In the genomic region with DNA sequence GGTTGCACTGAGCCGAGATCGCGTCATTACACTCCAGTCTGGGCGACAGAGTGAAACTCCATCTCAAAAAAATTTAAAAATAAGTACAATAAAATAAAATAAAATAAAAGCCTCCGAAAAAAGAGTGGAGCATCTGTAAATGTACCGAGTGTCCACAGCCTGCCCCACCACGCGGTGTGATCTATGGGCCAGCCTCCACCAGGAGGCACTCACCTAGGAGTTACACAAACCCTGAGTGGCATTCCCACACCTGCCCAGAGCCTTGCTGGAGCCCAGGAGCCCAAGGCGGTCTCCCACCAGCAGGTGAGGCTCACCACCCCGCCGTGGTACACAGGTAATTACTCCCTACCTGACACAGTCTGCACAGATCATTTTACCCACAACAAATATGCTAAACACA, we compare ENCODE assay signal across 22 cellular contexts.
DNase-seq lines count a peak whose midpoint lies in the region; ATAC-seq and TF ChIP-seq lines count a peak whose summit lies in the region.
"Had no signal": no experiment of that assay in that cellular context is flagged by ENCODE, and none has a peak within 500 bp of the region (broad histone marks: within the 10 kb centered on the region; RNA-seq: fewer than 3 reads in every experiment).

No MANE protein-coding gene starts in this region.

- H3K9me3 ChIP-seq in trophoblast cell (ENCODE audit: insufficient read depth, low read depth, low read length) (no peaks in the 10 kb centered on the region), gastrocnemius medialis (no peaks in the 10 kb centered on the region), breast epithelium (no peaks in the 10 kb centered on the region)
- H3K9me3 ChIP-seq: SJSA1 had no signal

- CTCF ChIA-PET in WTC11 (lab: Charles Lee) = no interaction called here

- no peak overlapping the region for H3K4ac ChIP-seq in trophoblast cell (ENCODE audit: low read depth, low read length)

- H3K4me1 ChIP-seq in trophoblast cell (ENCODE audit: control insufficient read depth in 1 of 2, insufficient read depth in 2 of 2, low read length in 2 of 2) = peaks cover 0 to 2% of the 10 kb centered on the region in 2 experiments
- peaks cover 4 to 5% of the 10 kb centered on the region in 2 donors for H3K4me1 ChIP-seq in gastrocnemius medialis
- no peaks in the 10 kb centered on the region for H3K4me1 ChIP-seq in breast epithelium
- H3K4me1 ChIP-seq: SJSA1 had no signal

- POLR2A ChIA-PET in WTC11 (lab: Charles Lee) = no interaction called here

- no peak overlapping the region for H3K4me3 ChIP-seq in trophoblast cell (ENCODE audit: low read depth, low read length)
- H3K4me3 ChIP-seq in gastrocnemius medialis = no peak overlapping the region
- H3K4me3 ChIP-seq in breast epithelium = no peak overlapping the region
- H3K4me3 ChIP-seq: SJSA1 had no signal

- H3K27me3 Mint-ChIP-seq in WTC11 (ENCODE audit: low read depth) = no peaks in the 10 kb centered on the region

- H3K27me3 ChIP-seq in trophoblast cell (ENCODE audit: insufficient read depth, low read length) (no peaks in the 10 kb centered on the region), gastrocnemius medialis (no peaks in the 10 kb centered on the region), breast epithelium (no peaks in the 10 kb centered on the region)
- H3K27me3 ChIP-seq: SJSA1 had no signal

- no peak for ATAC-seq in WTC11
- ATAC-seq in gastrocnemius medialis = no peak
- ATAC-seq: Panc1 had no signal

- H4K8ac ChIP-seq in trophoblast cell (ENCODE audit: low read depth, low read length) = no peak overlapping the region

- H2BK120ac ChIP-seq in trophoblast cell (ENCODE audit: insufficient read depth, low read length, poor library complexity) = no peak overlapping the region

- H4K91ac ChIP-seq in trophoblast cell (ENCODE audit: low read depth, low read length) = no peak overlapping the region

- TF ChIP-seq CTCF in WTC11 (IDR thresholded peaks at IDR 0.05) (no peak), gastrocnemius medialis (IDR thresholded peaks at IDR 0.05 in 4 of 5, conservative IDR thresholded peaks at IDR 0.05 in 1 of 5) (no peak), breast epithelium (IDR thresholded peaks at IDR 0.05) (no peak)

- in situ Hi-C loops in gastrocnemius medialis (cut with MboI; ENCODE audit: low sequenced_read_pairs in 4 of 4) = no loop called here

- H3K14ac ChIP-seq in trophoblast cell (ENCODE audit: low read length) = no peak overlapping the region

- no peak overlapping the region for H2BK12ac ChIP-seq in trophoblast cell (ENCODE audit: low read length)

- peaks cover 4% of the 10 kb centered on the region; the same call in 1 of the 2 replicates for H3K4me1 Mint-ChIP-seq in WTC11
- H3K4me1 Mint-ChIP-seq: CD8-positive, alpha-beta memory T cell had no signal

- no peak overlapping the region for H4K12ac ChIP-seq in trophoblast cell (ENCODE audit: low read depth, low read length)

- H3K9ac ChIP-seq in trophoblast cell (ENCODE audit: low read length) = no peak overlapping the region

- H2AFZ ChIP-seq in trophoblast cell (ENCODE audit: insufficient read depth, low read length, poor library complexity) = no peak overlapping the region

- H3K36me3 ChIP-seq in trophoblast cell (ENCODE audit: control insufficient read depth in 1 of 2, insufficient read depth in 2 of 2, low read length in 2 of 2) (peaks cover 0 to 2% of the 10 kb centered on the region in 2 experiments), gastrocnemius medialis (no peaks in the 10 kb centered on the region), breast epithelium (no peaks in the 10 kb centered on the region)
- H3K36me3 ChIP-seq: SJSA1 had no signal

- H3K79me1 ChIP-seq in trophoblast cell (ENCODE audit: low read length) = no peaks in the 10 kb centered on the region

- H3K27ac ChIP-seq in trophoblast cell (ENCODE audit: low read depth, low read length) (no peak overlapping the region), gastrocnemius medialis (no peak overlapping the region), breast epithelium (no peak overlapping the region)
- H3K27ac ChIP-seq: C4-2B, SJSA1 had no signal

- DNase-seq in NCI-H748 (lab: John Stamatoyannopoulos, UW; ENCODE audit: unreplicated experiment) (peak; percentile 60), NCI-H748 treated with DMSO at 0.1 percent for 48 hours (lab: John Stamatoyannopoulos, UW) (no peak), NCI-H2171 treated with DMSO at 0.1 percent for 48 hours (lab: John Stamatoyannopoulos, UW) (peak; percentile 82), WTC11 (ENCODE audit: low spot score) (no peak), trophoblast cell (peak; percentile 49 to 57), gastrocnemius medialis (no peak), breast epithelium (ENCODE audit: low spot score in 2 of 2) (no peak), NCI-H1436 (lab: John Stamatoyannopoulos, UW) (no peak)
- DNase-seq: CD8-positive, alpha-beta memory T cell; DMS53; GDM1; GOT3; KBM-7; NCI-H1092; NCI-H1694 treated with DMSO at 0.1 percent for 48 hours; NCI-H2081 treated with DMSO at 0.1 percent for 48 hours; NCI-H345; NCI-H524 treated with DMSO at 0.1 percent for 48 hours; T-helper 1 cell had no signal

- no peaks in the 10 kb centered on the region for H3K79me2 ChIP-seq in trophoblast cell (ENCODE audit: control insufficient read depth, insufficient read depth, low read length, poor library complexity)

- H3K23ac ChIP-seq in trophoblast cell (ENCODE audit: low read length) = no peak overlapping the region

- H2BK5ac ChIP-seq in trophoblast cell (ENCODE audit: low read depth, low read length, poor library complexity) = no peak overlapping the region

- peak overlapping the region; percentile 64; the same call in 1 of the 2 replicates for H3K27ac Mint-ChIP-seq in WTC11
- H3K27ac Mint-ChIP-seq: CD8-positive, alpha-beta memory T cell had no signal

- no peak overlapping the region for H2AK5ac ChIP-seq in trophoblast cell (ENCODE audit: low read length)

- intact Hi-C loops in gastrocnemius medialis (cut with DNase I; ENCODE audit: low total_unique reads) (no loop called here), breast epithelium (cut with DNase I; ENCODE audit: low total_unique reads) (no loop called here)

- H3K9me3 Mint-ChIP-seq in WTC11 = no peaks in the 10 kb centered on the region
- H3K9me3 Mint-ChIP-seq: CD8-positive, alpha-beta memory T cell had no signal

- H3K4me2 ChIP-seq in trophoblast cell (ENCODE audit: low read length) = no peak overlapping the region

- no peaks in the 10 kb centered on the region for H3K36me3 Mint-ChIP-seq in WTC11
- H3K36me3 Mint-ChIP-seq: CD8-positive, alpha-beta memory T cell had no signal

- TF ChIP-seq POLR2A in gastrocnemius medialis (IDR thresholded peaks at IDR 0.05) (no peak), breast epithelium (IDR thresholded peaks at IDR 0.05) (no peak)

- no peak overlapping the region for H3K18ac ChIP-seq in trophoblast cell (ENCODE audit: low read length)

- WGBS in trophoblast cell (ENCODE audit: extremely low coverage, insufficient coverage, insufficient read length) = no CpG with 5 or more reads among the region's 11 CpGs

- no peak overlapping the region for H3K4me3 Mint-ChIP-seq in WTC11
- H3K4me3 Mint-ChIP-seq: CD8-positive, alpha-beta memory T cell had no signal

TF ChIP-seq in WTC11, 78 proteins besides CTCF, POLR2A, EP300 and RAD21:
- TF ChIP-seq SOX15 (CRISPR knock-in tag; IDR thresholded peaks at IDR 0.05) (no peak), GTF2I (CRISPR knock-in tag; conservative IDR thresholded peaks at IDR 0.05) (no peak), NR2C2 (CRISPR knock-in tag; IDR thresholded peaks at IDR 0.05) (no peak), GRHL2 (CRISPR knock-in tag; IDR thresholded peaks at IDR 0.05; ENCODE audit: insufficient replicate concordance, severe bottlenecking) (no peak)
- TF ChIP-seq, protein P1, sequence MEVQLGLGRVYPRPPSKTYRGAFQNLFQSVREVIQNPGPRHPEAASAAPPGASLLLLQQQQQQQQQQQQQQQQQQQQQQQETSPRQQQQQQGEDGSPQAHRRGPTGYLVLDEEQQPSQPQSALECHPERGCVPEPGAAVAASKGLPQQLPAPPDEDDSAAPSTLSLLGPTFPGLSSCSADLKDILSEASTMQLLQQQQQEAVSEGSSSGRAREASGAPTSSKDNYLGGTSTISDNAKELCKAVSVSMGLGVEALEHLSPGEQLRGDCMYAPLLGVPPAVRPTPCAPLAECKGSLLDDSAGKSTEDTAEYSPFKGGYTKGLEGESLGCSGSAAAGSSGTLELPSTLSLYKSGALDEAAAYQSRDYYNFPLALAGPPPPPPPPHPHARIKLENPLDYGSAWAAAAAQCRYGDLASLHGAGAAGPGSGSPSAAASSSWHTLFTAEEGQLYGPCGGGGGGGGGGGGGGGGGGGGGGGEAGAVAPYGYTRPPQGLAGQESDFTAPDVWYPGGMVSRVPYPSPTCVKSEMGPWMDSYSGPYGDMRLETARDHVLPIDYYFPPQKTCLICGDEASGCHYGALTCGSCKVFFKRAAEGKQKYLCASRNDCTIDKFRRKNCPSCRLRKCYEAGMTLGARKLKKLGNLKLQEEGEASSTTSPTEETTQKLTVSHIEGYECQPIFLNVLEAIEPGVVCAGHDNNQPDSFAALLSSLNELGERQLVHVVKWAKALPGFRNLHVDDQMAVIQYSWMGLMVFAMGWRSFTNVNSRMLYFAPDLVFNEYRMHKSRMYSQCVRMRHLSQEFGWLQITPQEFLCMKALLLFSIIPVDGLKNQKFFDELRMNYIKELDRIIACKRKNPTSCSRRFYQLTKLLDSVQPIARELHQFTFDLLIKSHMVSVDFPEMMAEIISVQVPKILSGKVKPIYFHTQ (CRISPR knock-in tag; IDR thresholded peaks at IDR 0.05) = no peak

Comparison
In these comparisons a context has a peak if more than half of its experiments do, and no peak if none do; other contexts are left out.
1. DNase-seq: peak in NCI-H748 (single experiment), NCI-H2171 treated with DMSO at 0.1 percent for 48 hours (single experiment) and trophoblast cell (2 of 2); none in NCI-H748 treated with DMSO at 0.1 percent for 48 hours (single experiment), WTC11 (single experiment), gastrocnemius medialis (0 of 2), breast epithelium (0 of 2) and NCI-H1436 (single experiment).